In the genomic region with DNA sequence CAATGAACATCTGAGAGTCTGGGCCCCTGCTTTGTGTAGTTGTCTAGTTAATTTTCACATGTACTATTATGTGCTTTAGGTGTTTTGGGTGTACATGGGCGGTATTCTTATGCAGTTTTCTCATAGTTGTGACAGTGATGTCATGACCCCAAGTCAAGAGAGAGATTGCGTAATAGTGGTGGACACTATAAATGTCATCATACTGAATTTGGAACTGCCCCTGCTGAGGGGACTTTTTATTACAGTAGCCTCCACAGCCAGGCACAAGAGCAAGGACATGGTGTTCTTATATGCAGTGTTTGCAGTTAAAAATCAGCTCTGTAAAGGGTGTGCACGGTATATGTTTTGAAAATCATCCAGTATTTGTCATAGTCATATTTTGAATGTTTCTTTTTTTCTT, we compare ENCODE assay signal across 15 cellular contexts. TPM values are rescaled to one million over a fixed set of nuclear protein-coding genes. Genes with fewer than 3 reads are reported as not detected.
DNase-seq lines count a peak whose midpoint lies in the region; ATAC-seq and TF ChIP-seq lines count a peak whose summit lies in the region.
"Had no signal": no experiment of that assay in that cellular context is flagged by ENCODE, and none has a peak within 500 bp of the region (broad histone marks: within the 10 kb centered on the region; RNA-seq: fewer than 3 reads in every experiment).

No MANE protein-coding gene starts in this region.

- H3K36me3 ChIP-seq in ACC112 (ENCODE audit: insufficient read depth, low read length) (0 out of 2 replicates have a peak, but pooled peaks cover 10% of the 10 kb centered on the region), esophagus squamous epithelium (peaks cover 0 to 51% (median 0%) of the 10 kb centered on the region in 3 donors), neutrophil (peaks cover 84% of the 10 kb centered on the region)
- H3K36me3 ChIP-seq: uterus had no signal

- no peaks in the 10 kb centered on the region for H3K27me3 ChIP-seq in ACC112 (ENCODE audit: insufficient read depth, low read length)
- no peaks in the 10 kb centered on the region for H3K27me3 ChIP-seq in esophagus squamous epithelium
- H3K27me3 ChIP-seq in neutrophil, result no peaks in the 10 kb centered on the region
- H3K27me3 ChIP-seq: uterus had no signal

- no peak for ATAC-seq in GM21390 (IDR thresholded peaks at IDR 0.05; ENCODE audit: unreplicated experiment)
- ATAC-seq in GM18868 (IDR thresholded peaks at IDR 0.05; ENCODE audit: unreplicated experiment), result no peak

- DNase-seq in OCI-M1 (lab: John Stamatoyannopoulos, UW), result peak; percentile 42
- DNase-seq in esophagus squamous epithelium (lab: John Stamatoyannopoulos, UW), result no peak
- no peak for DNase-seq in NCI-H2029 (lab: John Stamatoyannopoulos, UW)
- no peak for DNase-seq in DMS79 treated with DMSO at 0.1 percent for 48 hours (lab: John Stamatoyannopoulos, UW)
- DNase-seq: activated CD4-positive, alpha-beta T cell treated with anti-CD3 and anti-CD28 coated beads for 48 hours; activated T-cell treated with anti-CD3 and anti-CD28 coated beads, Interleukin-2, amount 50 U/mL, for 72 hours; hippocampal formation; mammary epithelial cell; NCI-H345; uterus had no signal

- H3K4me3 ChIP-seq in ACC112 (ENCODE audit: low read depth, low read length), result no peak overlapping the region
- no peak overlapping the region for H3K4me3 ChIP-seq in esophagus squamous epithelium
- no peak overlapping the region for H3K4me3 ChIP-seq in neutrophil (ENCODE audit: low read depth in 1 of 2, low read length in 1 of 2)
- H3K4me3 ChIP-seq: GM23248, uterus had no signal

- peaks cover 65% of the 10 kb centered on the region for H3K4me1 ChIP-seq in ACC112 (ENCODE audit: control insufficient read depth, insufficient read depth, low read length, unreplicated experiment)
- H3K4me1 ChIP-seq in esophagus squamous epithelium, result peaks cover 9 to 98% (median 54%) of the 10 kb centered on the region in 3 donors
- peaks cover 28 to 29% of the 10 kb centered on the region in 2 experiments for H3K4me1 ChIP-seq in neutrophil (ENCODE audit: control insufficient read depth in 1 of 2, insufficient read depth in 1 of 2, low read depth in 1 of 2, low read length in 1 of 2)

- TF ChIP-seq CTCF in esophagus squamous epithelium (IDR thresholded peaks at IDR 0.05), result no peak
- no peak for TF ChIP-seq CTCF in neutrophil (IDR thresholded peaks at IDR 0.05)

- H3K79me2 ChIP-seq in ACC112 (ENCODE audit: control insufficient read depth, insufficient read depth, low read length, unreplicated experiment), result peaks cover 21% of the 10 kb centered on the region

- no peak overlapping the region for H2AFZ ChIP-seq in ACC112 (ENCODE audit: low read length, unreplicated experiment)
- H2AFZ ChIP-seq: GM23248 had no signal

- no peaks in the 10 kb centered on the region for H3K9me3 ChIP-seq in esophagus squamous epithelium
- no peaks in the 10 kb centered on the region for H3K9me3 ChIP-seq in neutrophil
- H3K9me3 ChIP-seq: uterus had no signal

- 81 to 88% methylated on average over 2 to 3 of the region's 3 CpGs for WGBS in esophagus squamous epithelium, 2 donors

- TF ChIP-seq POLR2A in esophagus squamous epithelium (IDR thresholded peaks at IDR 0.05), result no peak

- H3K27ac ChIP-seq in ACC112 (ENCODE audit: low read depth, low read length), result peak overlapping the region; percentile 100
- peak overlapping the region in 3 of 4 donors; percentile 84 to 94 (median 87) for H3K27ac ChIP-seq in esophagus squamous epithelium
- peak overlapping the region; percentile 81 for H3K27ac ChIP-seq in neutrophil
- H3K27ac ChIP-seq: GM23248 had no signal

- intact Hi-C loops in esophagus squamous epithelium (cut with DNase I), result no loop called here

RNA-seq across cellular contexts. Expression of a gene that starts 29.5 kb away (rescaled TPM):
- 10 to 100 TPM; 31.0 to 49.3 (median 35.3) TPM for total RNA-seq in esophagus squamous epithelium
